ENCODE assay signal across 8 cellular contexts in genomic region chr6:56714982-56715456, GRCh38.
DNase-seq lines count a peak whose midpoint lies in the region; ATAC-seq and TF ChIP-seq lines count a peak whose summit lies in the region.
"Had no signal": no experiment of that assay in that cellular context is flagged by ENCODE, and none has a peak within 500 bp of the region (broad histone marks: within the 10 kb centered on the region; RNA-seq: fewer than 3 reads in every experiment).

No MANE protein-coding gene starts in this region.

- peaks cover 18% of the 10 kb centered on the region for H3K36me3 Mint-ChIP-seq in WTC11

- H3K27ac ChIP-seq in right atrium auricular region: peak overlapping the region; percentile 19 to 74

- POLR2A ChIA-PET in WTC11 (lab: Charles Lee): no interaction called here

- peaks cover 19% of the 10 kb centered on the region for H3K9me3 Mint-ChIP-seq in WTC11

- no peak overlapping the region for H3K4me3 Mint-ChIP-seq in WTC11

- no peaks in the 10 kb centered on the region for H3K9me3 ChIP-seq in right atrium auricular region

- peak; percentile 44 for ATAC-seq in WTC11
- ATAC-seq in GM21576 (IDR thresholded peaks at IDR 0.05; ENCODE audit: unreplicated experiment): no peak

- CTCF ChIA-PET in WTC11 (lab: Charles Lee): interaction anchor here (2.3 to 6.5 kb wide), 3 partner anchors 129 to 188 kb away, joined by 7 to 66 read pairs (median 9); no protein-coding TSS in a partner anchor

- no peaks in the 10 kb centered on the region for H3K27me3 Mint-ChIP-seq in WTC11 (ENCODE audit: low read depth)

- H3K4me1 ChIP-seq in right atrium auricular region: peaks cover 0 to 32% of the 10 kb centered on the region in 2 donors

- no peaks in the 10 kb centered on the region for H3K27me3 ChIP-seq in right atrium auricular region

- DNase-seq in HS-27A (ENCODE audit: low read depth) (peak; percentile 77), WTC11 (ENCODE audit: low spot score) (no peak), right atrium auricular region (ENCODE audit: low spot score) (no peak), stromal cell of bone marrow (ENCODE audit: low read depth) (peak; percentile 54), NCI-H748 treated with DMSO at 0.1 percent for 48 hours (lab: John Stamatoyannopoulos, UW) (no peak), SIG-M5 (lab: John Stamatoyannopoulos, UW) (no peak)
- DNase-seq: activated CD4-positive, CD25-positive, alpha-beta regulatory T cell had no signal

- TF ChIP-seq CTCF in WTC11 (IDR thresholded peaks at IDR 0.05) (no peak), right atrium auricular region (IDR thresholded peaks at IDR 0.05) (no peak)

- H3K27ac Mint-ChIP-seq in WTC11: peak overlapping the region; percentile 44

- H3K36me3 ChIP-seq in right atrium auricular region: no peaks in the 10 kb centered on the region

- H3K4me1 Mint-ChIP-seq in WTC11: peaks cover 76% of the 10 kb centered on the region

- no peak overlapping the region for H3K4me3 ChIP-seq in right atrium auricular region

TF ChIP-seq in WTC11, 78 proteins besides CTCF, POLR2A, EP300 and RAD21:
- TF ChIP-seq ETV6 (CRISPR knock-in tag; IDR thresholded peaks at IDR 0.05) (no peak), ZNF138 (CRISPR knock-in tag; conservative IDR thresholded peaks at IDR 0.05) (no peak), PRDM15 (CRISPR knock-in tag; IDR thresholded peaks at IDR 0.05) (peak; percentile 53), ZNF232 (CRISPR knock-in tag; IDR thresholded peaks at IDR 0.05) (no peak)
TF ChIP-seq in WTC11: peak in this region for 1.

Comparison
In these comparisons a context has a peak if more than half of its experiments do, and no peak if none do; other contexts are left out.
1. DNase-seq: peak in HS-27A (single experiment) and stromal cell of bone marrow (single experiment); none in WTC11 (single experiment), right atrium auricular region (single experiment), NCI-H748 treated with DMSO at 0.1 percent for 48 hours (single experiment) and SIG-M5 (single experiment).